Comparison of ENCODE assay signal across 10 cellular contexts in the genomic region with DNA sequence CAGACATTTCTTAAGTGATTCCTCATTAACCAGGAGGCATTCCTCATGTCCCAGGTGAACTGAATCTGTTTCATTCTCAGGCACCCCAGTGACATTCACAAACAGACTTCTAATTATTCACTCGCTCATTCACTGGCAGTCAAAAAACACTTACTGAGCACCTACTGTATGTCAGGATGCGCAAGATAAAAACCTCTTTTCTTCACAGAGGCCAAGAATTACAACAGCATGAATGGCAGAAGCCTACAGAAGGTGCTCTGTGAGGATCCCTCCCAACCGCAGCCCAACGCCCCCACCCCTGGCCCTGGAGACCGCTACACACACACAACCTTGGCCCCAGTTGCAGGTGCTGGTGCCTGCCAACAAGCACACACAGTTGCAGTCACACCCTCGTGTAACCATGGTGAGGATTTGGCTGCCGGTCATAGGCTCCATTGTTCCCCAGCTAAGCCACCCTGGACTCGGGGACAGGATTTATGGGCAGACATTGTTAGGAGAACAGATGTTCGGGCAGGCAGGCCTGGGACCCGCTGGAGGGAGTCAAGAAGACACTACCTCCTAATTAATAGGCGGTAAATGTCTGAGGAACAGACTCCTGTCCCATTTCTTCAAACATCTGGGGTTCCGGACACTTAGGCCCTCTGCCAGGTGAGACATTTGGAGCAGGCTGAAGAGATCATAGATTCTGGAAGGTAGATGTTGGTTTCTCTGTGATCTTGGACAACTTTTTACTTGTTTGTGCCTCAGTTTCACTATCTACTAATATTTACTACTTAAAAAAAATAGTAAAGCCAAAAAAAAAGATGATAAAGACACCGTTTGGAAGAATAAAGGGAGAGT. TPM values are rescaled to one million over a fixed set of nuclear protein-coding genes. Genes with fewer than 3 reads are reported as not detected.
DNase-seq lines count a peak whose midpoint lies in the region; ATAC-seq and TF ChIP-seq lines count a peak whose summit lies in the region.
"Had no signal": no experiment of that assay in that cellular context is flagged by ENCODE, and none has a peak within 500 bp of the region (broad histone marks: within the 10 kb centered on the region; RNA-seq: fewer than 3 reads in every experiment).

No MANE protein-coding gene starts in this region.

- peak overlapping the region; percentile 65 for H3K9ac ChIP-seq in mucosa of stomach (ENCODE audit: low read length)

- H3K9me3 Mint-ChIP-seq in glutamatergic neuron (ENCODE audit: unreplicated experiment): no peaks in the 10 kb centered on the region

- no peak for ATAC-seq in HG02798 (IDR thresholded peaks at IDR 0.05; ENCODE audit: poor library complexity, unreplicated experiment)
- no peak for ATAC-seq in GM21367 (IDR thresholded peaks at IDR 0.05; ENCODE audit: unreplicated experiment)

- no peaks in the 10 kb centered on the region for H3K36me3 ChIP-seq in mucosa of stomach (ENCODE audit: control insufficient read depth, insufficient read depth, low read length)

- H3K27ac ChIP-seq in dorsolateral prefrontal cortex: peak overlapping the region; percentile 58 to 100 (median 95)

- H3K4me3 Mint-ChIP-seq in glutamatergic neuron (ENCODE audit: unreplicated experiment): no peak overlapping the region

- H3K36me3 Mint-ChIP-seq in glutamatergic neuron (ENCODE audit: unreplicated experiment): no peaks in the 10 kb centered on the region

- H3K4me3 ChIP-seq in dorsolateral prefrontal cortex (peak overlapping the region in 32 of 59 donors; percentile 2 to 54 (median 24)), mucosa of stomach (ENCODE audit: low read length) (peak overlapping the region; percentile 9)

- peaks cover 55% of the 10 kb centered on the region for H3K4me1 ChIP-seq in mucosa of stomach (ENCODE audit: control insufficient read depth, insufficient read depth, low read length)

- peaks cover 44% of the 10 kb centered on the region for H3K4me1 Mint-ChIP-seq in glutamatergic neuron (ENCODE audit: low read depth, unreplicated experiment)

- DNase-seq in C1 segment of cervical spinal cord (lab: John Stamatoyannopoulos, UW) (peak in 12 of 14 donors; percentile 59 to 93 (median 87)), NCI-H2171 treated with DMSO at 0.1 percent for 48 hours (lab: John Stamatoyannopoulos, UW) (peak; percentile 88), dorsolateral prefrontal cortex (peak; percentile 59 to 98 (median 92)), glutamatergic neuron (no peak)
- DNase-seq in stimulated activated CD4-positive, alpha-beta T cell treated with anti-CD3 and anti-CD28 coated beads, Interleukin-4, amount 100 ng/mL, for 24 hours: no peak
- DNase-seq: effector CD8-positive, alpha-beta T cell; Karpas-422 had no signal

- no peaks in the 10 kb centered on the region for H3K9me3 ChIP-seq in mucosa of stomach (ENCODE audit: control insufficient read depth, low read length)

- TF ChIP-seq CTCF in dorsolateral prefrontal cortex (IDR thresholded peaks at IDR 0.05 in 54 of 56, conservative IDR thresholded peaks at IDR 0.05 in 2 of 56; ENCODE audit: low read depth in 1 of 56, partially characterized antibody in 56 of 56): peak in 10 of 56 donors; percentile 9 to 35 (median 18)
- TF ChIP-seq CTCF in glutamatergic neuron (IDR thresholded peaks at IDR 0.05; ENCODE audit: partially characterized antibody, unreplicated experiment): no peak

- H3K27ac Mint-ChIP-seq in glutamatergic neuron (ENCODE audit: unreplicated experiment): no peak overlapping the region

- H3K27me3 Mint-ChIP-seq in glutamatergic neuron (ENCODE audit: unreplicated experiment): peaks cover 5% of the 10 kb centered on the region

- intact Hi-C loops in dorsolateral prefrontal cortex (cut with DNase I): loop anchor here in 1 of 2 donors (5.0 kb wide), 1 partner anchor 35 kb away; no protein-coding TSS in a partner anchor

- H3K27me3 ChIP-seq in dorsolateral prefrontal cortex (no peaks in the 10 kb centered on the region), mucosa of stomach (ENCODE audit: control insufficient read depth, insufficient read depth, low read length) (no peaks in the 10 kb centered on the region)

RNA-seq across cellular contexts. Expression of a gene that starts 43.2 kb away (rescaled TPM):
- total RNA-seq in dorsolateral prefrontal cortex: 100 to 1,000 TPM in 1 of 120 experiments, 10 to 100 TPM in 119; 17.3 to 105 (median 33.6) TPM
- total RNA-seq in glutamatergic neuron (ENCODE audit: unreplicated experiment): 22.9 TPM

Comparison
In these comparisons a context has a peak if more than half of its experiments do, and no peak if none do; other contexts are left out.
1. DNase-seq: peak in C1 segment of cervical spinal cord (12 of 14), NCI-H2171 treated with DMSO at 0.1 percent for 48 hours (single experiment) and dorsolateral prefrontal cortex (10 of 10); none in glutamatergic neuron (single experiment) and stimulated activated CD4-positive, alpha-beta T cell treated with anti-CD3 and anti-CD28 coated beads, Interleukin-4, amount 100 ng/mL, for 24 hours (single experiment).